In the genomic region with DNA sequence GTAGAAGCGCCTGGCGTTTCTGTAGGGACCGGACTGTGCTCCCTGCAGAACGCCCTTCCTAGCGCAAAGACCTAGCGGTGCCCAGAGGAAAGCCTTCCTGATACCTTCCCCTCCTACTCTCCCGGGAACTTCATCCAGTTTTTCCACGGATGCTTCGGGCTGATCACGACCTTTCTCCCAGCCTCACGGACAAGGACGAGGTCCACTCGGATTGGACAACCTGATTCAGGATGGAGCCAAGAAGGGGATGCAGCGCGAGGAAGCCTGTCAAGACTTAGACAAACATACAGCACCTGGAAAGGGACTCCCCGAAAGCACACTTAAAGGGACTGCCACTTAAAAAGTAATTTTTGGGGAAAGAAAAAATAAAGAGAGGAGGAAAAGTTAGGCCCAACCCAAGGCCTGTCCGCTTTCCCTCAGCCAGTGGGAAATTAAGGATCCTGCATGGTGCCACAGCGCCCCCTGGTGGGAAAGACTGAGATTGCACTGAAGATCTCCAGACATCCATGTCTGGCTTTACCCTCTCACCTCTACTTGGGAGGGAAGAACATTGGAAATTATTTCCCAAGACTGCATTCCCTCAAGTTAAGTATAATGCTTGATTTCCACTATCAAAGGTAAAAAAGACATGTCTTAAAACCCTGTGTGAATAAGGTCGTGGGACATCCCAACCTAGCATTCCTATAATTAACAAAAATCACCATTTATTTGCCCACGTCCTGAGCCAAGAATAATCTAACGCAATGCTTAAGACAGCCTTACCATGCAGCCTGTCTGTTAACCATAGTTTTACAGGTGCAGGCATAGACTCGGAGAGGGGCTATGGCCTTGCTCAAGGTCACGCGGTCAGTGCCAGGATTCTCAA, we compare ENCODE assay signal across 8 cellular contexts. TPM values are rescaled to one million over a fixed set of nuclear protein-coding genes. Genes with fewer than 3 reads are reported as not detected.
DNase-seq lines count a peak whose midpoint lies in the region; ATAC-seq and TF ChIP-seq lines count a peak whose summit lies in the region.

No MANE protein-coding gene starts in this region.

- H3K27me3 ChIP-seq in breast epithelium, result no peaks in the 10 kb centered on the region
- no peaks in the 10 kb centered on the region for H3K27me3 ChIP-seq in kidney epithelial cell (ENCODE audit: control insufficient read depth, insufficient read depth, low read length)

- ATAC-seq in GM18868 (IDR thresholded peaks at IDR 0.05; ENCODE audit: unreplicated experiment) (no peak), HG02870 (IDR thresholded peaks at IDR 0.05; ENCODE audit: unreplicated experiment) (no peak)

- TF ChIP-seq POLR2A in breast epithelium (IDR thresholded peaks at IDR 0.05), result no peak

- H3K4me1 ChIP-seq in breast epithelium, result no peaks in the 10 kb centered on the region

- H3K9me3 ChIP-seq in breast epithelium, result no peaks in the 10 kb centered on the region

- H3K36me3 ChIP-seq in breast epithelium (no peaks in the 10 kb centered on the region), kidney epithelial cell (ENCODE audit: control insufficient read depth, insufficient read depth, low read length) (no peaks in the 10 kb centered on the region)

- intact Hi-C loops in breast epithelium (cut with DNase I; ENCODE audit: low total_unique reads), result no loop called here

- no peak overlapping the region for H3K27ac ChIP-seq in breast epithelium

- peak; percentile 89 for TF ChIP-seq CTCF in LNCaP clone FGC (IDR thresholded peaks at IDR 0.05; ENCODE audit: control insufficient read depth, extremely low read depth, insufficient read depth)
- TF ChIP-seq CTCF in breast epithelium (IDR thresholded peaks at IDR 0.05), result peak; percentile 90 to 94 (median 91)
- TF ChIP-seq CTCF in kidney epithelial cell (IDR thresholded peaks at IDR 0.05; ENCODE audit: insufficient read depth, low read length, poor library complexity, severe bottlenecking), result peak; percentile 85

- no peak overlapping the region for H3K4me3 ChIP-seq in LNCaP clone FGC (ENCODE audit: low read depth, low read length)
- no peak overlapping the region for H3K4me3 ChIP-seq in breast epithelium
- H3K4me3 ChIP-seq in kidney epithelial cell (ENCODE audit: low read depth, low read length), result no peak overlapping the region

- DNase-seq in GM04504 (ENCODE audit: low read depth) (peak; percentile 30), LNCaP clone FGC (ENCODE audit: low read depth) (no peak), UCSD-AML1 (lab: John Stamatoyannopoulos, UW; ENCODE audit: unreplicated experiment) (peak; percentile 62), breast epithelium (ENCODE audit: low spot score in 2 of 2) (peak; percentile 50 to 82), kidney epithelial cell (ENCODE audit: low read depth) (no peak)
- peak; percentile 77 to 81 for DNase-seq in stimulated activated CD4-positive, alpha-beta T cell treated with anti-CD3 and anti-CD28 coated beads, Interleukin-2, amount 100 ng/mL, for 48 hours

RNA-seq across cellular contexts. Expression of a gene that starts 13.4 kb away (rescaled TPM):
- total RNA-seq in breast epithelium, result 100 to 1,000 TPM in 2 of 3 donors, 10 to 100 TPM in 1; 88.8 to 205 (median 103) TPM
- total RNA-seq in kidney epithelial cell, result 114 and 156 TPM in 2 replicates

Comparison
In these comparisons a context has a peak if more than half of its experiments do, and no peak if none do; other contexts are left out.
1. DNase-seq: peak in GM04504 (single experiment), UCSD-AML1 (single experiment), breast epithelium (2 of 2) and stimulated activated CD4-positive, alpha-beta T cell treated with anti-CD3 and anti-CD28 coated beads, Interleukin-2, amount 100 ng/mL, for 48 hours (2 of 2); none in LNCaP clone FGC (single experiment) and kidney epithelial cell (single experiment).
2. Peak in every context shown above with its lines, with median percentiles within 50 percentile points of each other: CTCF ChIP-seq.